Comparison of ENCODE assay signal across 1 cellular context in the genomic region with DNA sequence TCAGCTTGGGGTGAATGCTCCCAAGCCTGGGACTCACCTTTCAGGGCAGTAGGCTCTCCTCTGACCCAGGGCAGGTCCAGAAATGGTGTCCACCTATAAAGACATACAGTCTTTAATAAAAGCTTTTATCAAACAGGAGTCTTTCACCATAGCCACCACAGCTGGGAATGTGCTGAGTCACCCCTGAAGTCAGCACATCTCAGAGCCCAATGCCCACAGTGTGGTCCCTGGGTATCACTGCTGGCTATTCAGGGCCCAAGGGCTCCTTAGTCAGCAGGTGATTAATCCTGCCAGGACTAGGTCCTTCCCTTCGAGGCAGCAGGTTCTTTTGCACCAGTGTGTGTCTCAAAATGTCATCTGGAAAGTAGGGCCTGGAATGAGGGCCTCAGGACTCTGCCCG.
TF ChIP-seq lines count a peak whose summit lies in the region.

No MANE protein-coding gene starts in this region.

TF ChIP-seq in HepG2, 621 proteins besides CTCF, POLR2A, EP300 and RAD21 (continued from another document):
- TF ChIP-seq CBX2 (IDR thresholded peaks at IDR 0.05; ENCODE audit: low read depth, low read length) (no peak), CBX2 (CRISPR knock-in tag; IDR thresholded peaks at IDR 0.05; ENCODE audit: low read depth) (no peak), ZGPAT (CRISPR knock-in tag; IDR thresholded peaks at IDR 0.05) (no peak), ZNF329 (CRISPR knock-in tag; IDR thresholded peaks at IDR 0.05; ENCODE audit: low read depth) (no peak), POGZ (CRISPR knock-in tag; IDR thresholded peaks at IDR 0.05) (no peak), THRA (CRISPR knock-in tag; IDR thresholded peaks at IDR 0.05; ENCODE audit: borderline replicate concordance) (no peak), ZMYM4 (CRISPR knock-in tag; IDR thresholded peaks at IDR 0.05) (no peak), SNAPC4 (CRISPR knock-in tag; IDR thresholded peaks at IDR 0.05) (no peak), ERF (CRISPR knock-in tag; IDR thresholded peaks at IDR 0.05) (no peak), ZNF761 (CRISPR knock-in tag; conservative IDR thresholded peaks at IDR 0.05) (no peak), HDAC2 (CRISPR knock-in tag; IDR thresholded peaks at IDR 0.05) (no peak), ZNF816 (CRISPR knock-in tag; IDR thresholded peaks at IDR 0.05; ENCODE audit: borderline replicate concordance) (no peak), ZHX2 (IDR thresholded peaks at IDR 0.05; ENCODE audit: low read depth) (no peak), ZHX2 (CRISPR knock-in tag; IDR thresholded peaks at IDR 0.05; ENCODE audit: borderline replicate concordance) (no peak), ZNF639 (CRISPR knock-in tag; conservative IDR thresholded peaks at IDR 0.05) (no peak), ZNF121 (CRISPR knock-in tag; IDR thresholded peaks at IDR 0.05) (no peak), ZKSCAN8 (CRISPR knock-in tag; IDR thresholded peaks at IDR 0.05; ENCODE audit: borderline replicate concordance) (no peak), PRMT3 (CRISPR knock-in tag; IDR thresholded peaks at IDR 0.05; ENCODE audit: borderline replicate concordance, low read depth) (no peak)
- TF ChIP-seq, protein P1, sequence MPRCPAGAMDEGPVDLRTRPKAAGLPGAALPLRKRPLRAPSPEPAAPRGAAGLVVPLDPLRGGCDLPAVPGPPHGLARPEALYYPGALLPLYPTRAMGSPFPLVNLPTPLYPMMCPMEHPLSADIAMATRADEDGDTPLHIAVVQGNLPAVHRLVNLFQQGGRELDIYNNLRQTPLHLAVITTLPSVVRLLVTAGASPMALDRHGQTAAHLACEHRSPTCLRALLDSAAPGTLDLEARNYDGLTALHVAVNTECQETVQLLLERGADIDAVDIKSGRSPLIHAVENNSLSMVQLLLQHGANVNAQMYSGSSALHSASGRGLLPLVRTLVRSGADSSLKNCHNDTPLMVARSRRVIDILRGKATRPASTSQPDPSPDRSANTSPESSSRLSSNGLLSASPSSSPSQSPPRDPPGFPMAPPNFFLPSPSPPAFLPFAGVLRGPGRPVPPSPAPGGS (CRISPR knock-in tag; IDR thresholded peaks at IDR 0.05) = no peak
